19 cellular contexts compared by ENCODE assay signal in genomic region chr6:40888456-40888990, GRCh38.
"Had no signal": no experiment of that assay in that cellular context is flagged by ENCODE, and none has a peak within 500 bp of the region (broad histone marks: within the 10 kb centered on the region; RNA-seq: fewer than 3 reads in every experiment).

No MANE protein-coding gene starts in this region.

- H3K9me3 Mint-ChIP-seq: dendritic cell treated with granulocyte-macrophage colony-stimulating factor and Interleukin-4, amounts not matched to agents 40 ng/mL and 50 ng/mL, for 4 days; natural killer cell treated with Interleukin-12 subunit alpha and Interleukin-12 subunit beta and Interleukin-15 and Interleukin-18, amount 100 ng/mL, for 72 hours; stimulated activated effector memory CD8-positive, alpha-beta T cell treated with anti-CD3 and anti-CD28 coated beads, Interleukin-12 subunit alpha, Interleukin-12 subunit beta, amount 100 ng/mL, for 72 hours had no signal

- H3K4me3 Mint-ChIP-seq: dendritic cell treated with granulocyte-macrophage colony-stimulating factor and Interleukin-4, amounts not matched to agents 40 ng/mL and 50 ng/mL, for 4 days; natural killer cell treated with Interleukin-12 subunit alpha and Interleukin-12 subunit beta and Interleukin-15 and Interleukin-18, amount 100 ng/mL, for 72 hours; stimulated activated effector memory CD8-positive, alpha-beta T cell treated with anti-CD3 and anti-CD28 coated beads, Interleukin-12 subunit alpha, Interleukin-12 subunit beta, amount 100 ng/mL, for 72 hours had no signal

- H3K27me3 ChIP-seq: foreskin keratinocyte, hepatocyte, right lobe of liver, suprapubic skin, thyroid gland, upper lobe of left lung, vagina had no signal

- H3K36me3 Mint-ChIP-seq: natural killer cell treated with Interleukin-12 subunit alpha and Interleukin-12 subunit beta and Interleukin-15 and Interleukin-18, amount 100 ng/mL, for 72 hours; stimulated activated effector memory CD8-positive, alpha-beta T cell treated with anti-CD3 and anti-CD28 coated beads, Interleukin-12 subunit alpha, Interleukin-12 subunit beta, amount 100 ng/mL, for 72 hours had no signal

- H3K27ac Mint-ChIP-seq: dendritic cell treated with granulocyte-macrophage colony-stimulating factor and Interleukin-4, amounts not matched to agents 40 ng/mL and 50 ng/mL, for 4 days; natural killer cell treated with Interleukin-12 subunit alpha and Interleukin-12 subunit beta and Interleukin-15 and Interleukin-18, amount 100 ng/mL, for 72 hours; stimulated activated effector memory CD8-positive, alpha-beta T cell treated with anti-CD3 and anti-CD28 coated beads, Interleukin-12 subunit alpha, Interleukin-12 subunit beta, amount 100 ng/mL, for 72 hours had no signal

- H3K27me3 Mint-ChIP-seq: dendritic cell treated with granulocyte-macrophage colony-stimulating factor and Interleukin-4, amounts not matched to agents 40 ng/mL and 50 ng/mL, for 4 days had no signal

- FAIRE-seq: endothelial cell of umbilical vein had no signal

- ATAC-seq: foreskin keratinocyte; left colon; natural killer cell treated with Interleukin-12 subunit alpha and Interleukin-12 subunit beta and Interleukin-15 and Interleukin-18, amount 100 ng/mL, for 72 hours; stimulated activated effector memory CD8-positive, alpha-beta T cell treated with anti-CD3 and anti-CD28 coated beads, Interleukin-12 subunit alpha, Interleukin-12 subunit beta, amount 100 ng/mL, for 72 hours; stimulated activated naive CD8-positive, alpha-beta T cell treated with anti-CD3 and anti-CD28 coated beads, Interleukin-15, Interleukin-2, amounts not matched to agents 100 U/mL and 50 U/mL, for 24 hours had no signal

- H3K9me3 ChIP-seq: prostate gland, right lobe of liver, suprapubic skin, thyroid gland, upper lobe of left lung, vagina had no signal

- H3K4me1 Mint-ChIP-seq: stimulated activated effector memory CD8-positive, alpha-beta T cell treated with anti-CD3 and anti-CD28 coated beads, Interleukin-12 subunit alpha, Interleukin-12 subunit beta, amount 100 ng/mL, for 72 hours had no signal

- H3K27ac ChIP-seq: foreskin keratinocyte, hepatocyte, parathyroid adenoma, prostate gland, right lobe of liver, suprapubic skin, thyroid gland, upper lobe of left lung, vagina had no signal

- H3K4me3 ChIP-seq: hepatocyte, prostate gland, right lobe of liver, suprapubic skin, thyroid gland, upper lobe of left lung, vagina had no signal

- H3K9ac ChIP-seq: parathyroid adenoma had no signal

- DNase-seq: erythroblast; foreskin keratinocyte; left colon; retina; right lobe of liver; stimulated activated CD4-positive, alpha-beta T cell treated with anti-CD3 and anti-CD28 coated beads, Interleukin-4, amount 100 ng/mL, for 1 hour; stimulated activated CD8-positive, alpha-beta memory T cell treated with anti-CD3 and anti-CD28 coated beads, Interleukin-4, amount 100 ng/mL, for 48 hours; stimulated activated naive CD8-positive, alpha-beta T cell treated with anti-CD3 and anti-CD28 coated beads, Interleukin-15, Interleukin-2, amounts not matched to agents 100 U/mL and 50 U/mL, for 24 hours; thyroid gland had no signal

- H3K4me1 ChIP-seq: foreskin keratinocyte, parathyroid adenoma, prostate gland, suprapubic skin, thyroid gland, upper lobe of left lung, vagina had no signal

- H3K36me3 ChIP-seq: prostate gland, right lobe of liver, suprapubic skin, thyroid gland, upper lobe of left lung, vagina had no signal
